ENCODE assay signal across 19 cellular contexts in genomic region chr2:183024701-183025100, GRCh38. TPM values are rescaled to one million over a fixed set of nuclear protein-coding genes. Genes with fewer than 3 reads are reported as not detected.
DNase-seq lines count a peak whose midpoint lies in the region; ATAC-seq and TF ChIP-seq lines count a peak whose summit lies in the region.
"Had no signal": no experiment of that assay in that cellular context is flagged by ENCODE, and none has a peak within 500 bp of the region (broad histone marks: within the 10 kb centered on the region; RNA-seq: fewer than 3 reads in every experiment).

No MANE protein-coding gene starts in this region.

- H3K27me3 Mint-ChIP-seq in T-helper 17 cell = peaks cover 5% of the 10 kb centered on the region

- POLR2A ChIA-PET in HEK293 (lab: Yijun Ruan, JAX) = no interaction called here

- DNase-seq in AG08395 (ENCODE audit: low spot score) = peak; percentile 42
- peak; percentile 25 for DNase-seq in amniotic epithelial cell (ENCODE audit: low read depth)
- no peak for DNase-seq in left colon
- DNase-seq in DMS53 treated with DMSO at 0.1 percent for 48 hours (lab: John Stamatoyannopoulos, UW; ENCODE audit: unreplicated experiment) = no peak
- DNase-seq in T-helper 17 cell = no peak
- DNase-seq in NCI-H446 (lab: John Stamatoyannopoulos, UW) = no peak
- no peak for DNase-seq in lower leg skin (ENCODE audit: low spot score in 2 of 2)
- DNase-seq: activated CD4-positive, alpha-beta T cell treated with anti-CD3 and anti-CD28 coated beads for 4 hours; activated effector memory CD4-positive, alpha-beta T cell treated with anti-CD3 and anti-CD28 coated beads, Interleukin-2, amount 50 U/mL, for 16 hours; CD4-positive, alpha-beta T cell; cerebellar nuclear complex; DND-41; mesendoderm; NCI-H2107; NCI-H774; Peyer's patch; stimulated activated naive CD8-positive, alpha-beta T cell treated with anti-CD3 and anti-CD28 coated beads, Interleukin-15, amount 100 ng/mL, for 72 hours had no signal

- no peak overlapping the region for H3K4me3 Mint-ChIP-seq in T-helper 17 cell
- H3K4me3 Mint-ChIP-seq: CD4-positive, alpha-beta T cell; nephron; stimulated activated naive CD8-positive, alpha-beta T cell treated with anti-CD3 and anti-CD28 coated beads, Interleukin-15, amount 100 ng/mL, for 72 hours had no signal

- peaks cover 4% of the 10 kb centered on the region for H3K36me3 Mint-ChIP-seq in T-helper 17 cell (ENCODE audit: low read depth)

- H3K4me3 ChIP-seq in HEK293 (ENCODE audit: low read depth, low read length) (no peak overlapping the region), lower leg skin (ENCODE audit: low read depth, poor library complexity, severe bottlenecking) (no peak overlapping the region)
- H3K4me3 ChIP-seq: Peyer's patch had no signal

- no peak for TF ChIP-seq POLR2A in lower leg skin (IDR thresholded peaks at IDR 0.05)

- ATAC-seq in left colon (peak; percentile 62), T-helper 17 cell (no peak)
- ATAC-seq: stimulated activated naive CD8-positive, alpha-beta T cell treated with anti-CD3 and anti-CD28 coated beads, Interleukin-15, amount 100 ng/mL, for 72 hours had no signal

- peaks cover 13% of the 10 kb centered on the region; the same call in 1 of the 2 replicates for H3K4me1 ChIP-seq in HEK293 (ENCODE audit: control insufficient read depth, insufficient read depth, low read length)

- H3K4me1 Mint-ChIP-seq in T-helper 17 cell = peaks cover 10% of the 10 kb centered on the region
- H3K4me1 Mint-ChIP-seq: stimulated activated naive CD8-positive, alpha-beta T cell treated with anti-CD3 and anti-CD28 coated beads, Interleukin-15, amount 100 ng/mL, for 72 hours had no signal

- no peaks in the 10 kb centered on the region for H3K9me3 ChIP-seq in HEK293 (ENCODE audit: control insufficient read depth, insufficient read depth, low read depth, low read length)
- H3K9me3 ChIP-seq in T-helper 17 cell (ENCODE audit: control insufficient read depth, low read length, poor library complexity, severe bottlenecking) = no peaks in the 10 kb centered on the region
- H3K9me3 ChIP-seq: Peyer's patch had no signal

- peaks cover 0 to 23% of the 10 kb centered on the region in 2 experiments; a peak in 2 of 3 replicates for H3K36me3 ChIP-seq in HEK293 (ENCODE audit: control insufficient read depth in 2 of 2, insufficient read depth in 1 of 2, low read length in 2 of 2)

- intact Hi-C loops in left colon (cut with DNase I, micrococcal nuclease) = no loop called here
- intact Hi-C loops in lower leg skin (cut with DNase I; ENCODE audit: low total_unique reads) = no loop called here

- no peak overlapping the region for H3K27ac Mint-ChIP-seq in T-helper 17 cell
- H3K27ac Mint-ChIP-seq: CD4-positive, alpha-beta T cell; stimulated activated naive CD8-positive, alpha-beta T cell treated with anti-CD3 and anti-CD28 coated beads, Interleukin-15, amount 100 ng/mL, for 72 hours had no signal

- TF ChIP-seq CTCF in HEK293 (tag by site-specific recombination; IDR thresholded peaks at IDR 0.05) = no peak
- no peak for TF ChIP-seq CTCF in lower leg skin (IDR thresholded peaks at IDR 0.05)

- CTCF ChIA-PET in HEK293 (lab: Yijun Ruan, JAX) = interaction anchor here (1.1 kb wide), 1 partner anchor 44 kb away, joined by 3 read pairs; no protein-coding TSS in a partner anchor

- 49 to 60% methylated on average over 5 of the region's 5 CpGs for WGBS in lower leg skin, 2 donors

- H3K27ac ChIP-seq in HEK293 (ENCODE audit: extremely low read depth, low read depth, low read length) = no peak overlapping the region
- H3K27ac ChIP-seq: Peyer's patch had no signal

TF ChIP-seq in HEK293, 187 proteins besides CTCF, POLR2A, EP300 and RAD21:
- TF ChIP-seq PRDM6 (tag by site-specific recombination; IDR thresholded peaks at IDR 0.05) = peak; percentile 95
- TF ChIP-seq ZNF843 (tag by site-specific recombination; IDR thresholded peaks at IDR 0.05) = no peak
- TF ChIP-seq IKZF3 (tag by site-specific recombination; IDR thresholded peaks at IDR 0.05) = peak; percentile 55
- peak; percentile 77; the same call in 1 of the 2 replicates for TF ChIP-seq PRDM1 (tag by site-specific recombination; IDR thresholded peaks at IDR 0.05)
- 0 out of 2 replicates have a peak, but pooled peaks have one; percentile 18 for TF ChIP-seq SP7 (tag by site-specific recombination; IDR thresholded peaks at IDR 0.05)
- TF ChIP-seq ZSCAN16 (tag by site-specific recombination; IDR thresholded peaks at IDR 0.05) = 0 out of 2 replicates have a peak, but pooled peaks have one; percentile 28
- TF ChIP-seq ZNF133 (tag by site-specific recombination; IDR thresholded peaks at IDR 0.05) = no peak
- TF ChIP-seq ZNF248 (tag by site-specific recombination; IDR thresholded peaks at IDR 0.05) = no peak
- TF ChIP-seq ZNF600 (tag by site-specific recombination; IDR thresholded peaks at IDR 0.05) = peak; percentile 32; the same call in 1 of the 2 replicates
- no peak for TF ChIP-seq SP2 (tag by site-specific recombination; IDR thresholded peaks at IDR 0.05)
- no peak for TF ChIP-seq ZNF660 (tag by site-specific recombination; IDR thresholded peaks at IDR 0.05)

RNA-seq across cellular contexts. Expression of gene NCKAP1, which starts 13.6 kb away (rescaled TPM):
- total RNA-seq in left colon = 100 to 1,000 TPM; 108 to 119 TPM
- total RNA-seq in T-helper 17 cell = 10 to 100 TPM in 1 of 2 donors, 1 to 10 TPM in 1; 6.9 to 13.9 TPM
- total RNA-seq in lower leg skin = 100 to 1,000 TPM in 2 of 4 donors, 10 to 100 TPM in 2; 88.3 to 160 (median 122) TPM

RNA-seq across cellular contexts. Expression of gene DUSP19, which starts 53.8 kb away (rescaled TPM):
- total RNA-seq in left colon (1 to 10 TPM; 1.0 to 2.4 TPM), T-helper 17 cell (1 to 10 TPM in 1 of 2 donors, under 1 TPM in 1; 0.60 to 1.6 TPM), lower leg skin (1 to 10 TPM; 1.1 to 2.0 (median 1.5) TPM)

Comparison
In these comparisons a context has a peak if more than half of its experiments do, and no peak if none do; other contexts are left out.
1. DNase-seq: peak in AG08395 (single experiment) and amniotic epithelial cell (single experiment); none in left colon (0 of 2), DMS53 treated with DMSO at 0.1 percent for 48 hours (single experiment), T-helper 17 cell (0 of 3), NCI-H446 (0 of 2) and lower leg skin (0 of 2).
2. RNA of gene NCKAP1, which starts 13.6 kb away (total RNA-seq): 88.3 to 160 TPM in lower leg skin and 108 to 119 TPM in left colon; 6.9 to 13.9 TPM in T-helper 17 cell; every median in the first group is over 4 times any median in the second.